Comparison of ENCODE assay signal across 10 cellular contexts in genomic region chr3:20141841-20142240, GRCh38. TPM values are rescaled to one million over a fixed set of nuclear protein-coding genes. Genes with fewer than 3 reads are reported as not detected.
DNase-seq lines count a peak whose midpoint lies in the region; ATAC-seq and TF ChIP-seq lines count a peak whose summit lies in the region.
"Had no signal": no experiment of that assay in that cellular context is flagged by ENCODE, and none has a peak within 500 bp of the region (broad histone marks: within the 10 kb centered on the region; RNA-seq: fewer than 3 reads in every experiment).

No MANE protein-coding gene starts in this region.

- H3K36me3 Mint-ChIP-seq in WTC11, result no peaks in the 10 kb centered on the region

- peaks cover 8% of the 10 kb centered on the region for H3K9me3 Mint-ChIP-seq in WTC11
- H3K9me3 Mint-ChIP-seq: activated B cell treated with CpG ODN at 0.5 μM for 24 hours had no signal

- peak; percentile 94 for ATAC-seq in WTC11
- peak; percentile 92 to 97 for ATAC-seq in left cardiac atrium
- ATAC-seq in activated CD4-positive, CD25-positive, alpha-beta regulatory T cell treated with anti-CD3 and anti-CD28 coated beads, Interleukin-2, amount 50 U/mL, for 24 hours, result no peak

- intact Hi-C loops in left cardiac atrium (cut with DNase I), result no loop called here

- DNase-seq in ELF-1 (ENCODE audit: low read depth, low spot score), result peak; percentile 84
- peak; percentile 17 for DNase-seq in WTC11 (ENCODE audit: low spot score)
- DNase-seq in left cardiac atrium, result peak; percentile 31
- DNase-seq in pons (ENCODE audit: low spot score), result peak; percentile 93
- no peak for DNase-seq in EL
- DNase-seq in activated CD8-positive, alpha-beta memory T cell treated with anti-CD3 and anti-CD28 coated beads, Interleukin-2, amount 50 U/mL, for 48 hours, result no peak
- DNase-seq in SIG-M5 treated with dmso at 0.1 percent for 504 hours (lab: John Stamatoyannopoulos, UW; ENCODE audit: unreplicated experiment), result no peak
- DNase-seq: activated B cell treated with CpG ODN at 0.5 μM for 24 hours, Calu3 had no signal

- H3K27ac Mint-ChIP-seq in WTC11, result peak overlapping the region; percentile 7; the same call in 1 of the 2 replicates
- H3K27ac Mint-ChIP-seq: activated B cell treated with CpG ODN at 0.5 μM for 24 hours had no signal

- no peaks in the 10 kb centered on the region for H3K27me3 Mint-ChIP-seq in WTC11 (ENCODE audit: low read depth)
- H3K27me3 Mint-ChIP-seq: activated B cell treated with CpG ODN at 0.5 μM for 24 hours had no signal

- H3K4me3 Mint-ChIP-seq in WTC11, result 0 out of 2 replicates have a peak overlapping the region, but pooled peaks have one; percentile 19
- H3K4me3 Mint-ChIP-seq: activated B cell treated with CpG ODN at 0.5 μM for 24 hours had no signal

- peaks cover 15% of the 10 kb centered on the region for H3K4me1 Mint-ChIP-seq in WTC11

- TF ChIP-seq CTCF in WTC11 (IDR thresholded peaks at IDR 0.05), result no peak

- CTCF ChIA-PET in WTC11 (lab: Charles Lee), result interaction anchor here (0.6 to 1.3 kb wide), 3 partner anchors 10 to 891 kb away, joined by 3 to 4 read pairs (median 3); no protein-coding TSS in a partner anchor

- POLR2A ChIA-PET in WTC11 (lab: Charles Lee), result no interaction called here

TF ChIP-seq in WTC11, 78 proteins besides CTCF, POLR2A, EP300 and RAD21:
- TF ChIP-seq, protein P1, sequence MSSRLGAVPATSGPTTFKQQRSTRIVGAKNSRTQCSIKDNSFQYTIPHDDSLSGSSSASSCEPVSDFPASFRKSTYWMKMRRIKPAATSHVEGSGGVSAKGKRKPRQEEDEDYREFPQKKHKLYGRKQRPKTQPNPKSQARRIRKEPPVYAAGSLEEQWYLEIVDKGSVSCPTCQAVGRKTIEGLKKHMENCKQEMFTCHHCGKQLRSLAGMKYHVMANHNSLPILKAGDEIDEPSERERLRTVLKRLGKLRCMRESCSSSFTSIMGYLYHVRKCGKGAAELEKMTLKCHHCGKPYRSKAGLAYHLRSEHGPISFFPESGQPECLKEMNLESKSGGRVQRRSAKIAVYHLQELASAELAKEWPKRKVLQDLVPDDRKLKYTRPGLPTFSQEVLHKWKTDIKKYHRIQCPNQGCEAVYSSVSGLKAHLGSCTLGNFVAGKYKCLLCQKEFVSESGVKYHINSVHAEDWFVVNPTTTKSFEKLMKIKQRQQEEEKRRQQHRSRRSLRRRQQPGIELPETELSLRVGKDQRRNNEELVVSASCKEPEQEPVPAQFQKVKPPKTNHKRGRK (CRISPR knock-in tag; IDR thresholded peaks at IDR 0.05; ENCODE audit: borderline replicate concordance), result no peak
- TF ChIP-seq ZNF396 (CRISPR knock-in tag; IDR thresholded peaks at IDR 0.05; ENCODE audit: borderline replicate concordance) (no peak), NR1H2 (CRISPR knock-in tag; IDR thresholded peaks at IDR 0.05) (no peak), USF1 (CRISPR knock-in tag; IDR thresholded peaks at IDR 0.05) (no peak), ATF6 (CRISPR knock-in tag; IDR thresholded peaks at IDR 0.05) (no peak), ZMAT4 (CRISPR knock-in tag; IDR thresholded peaks at IDR 0.05) (no peak), JAZF1 (CRISPR knock-in tag; IDR thresholded peaks at IDR 0.05) (no peak), SMAD4 (CRISPR knock-in tag; IDR thresholded peaks at IDR 0.05) (no peak)
- TF ChIP-seq, protein P2, sequence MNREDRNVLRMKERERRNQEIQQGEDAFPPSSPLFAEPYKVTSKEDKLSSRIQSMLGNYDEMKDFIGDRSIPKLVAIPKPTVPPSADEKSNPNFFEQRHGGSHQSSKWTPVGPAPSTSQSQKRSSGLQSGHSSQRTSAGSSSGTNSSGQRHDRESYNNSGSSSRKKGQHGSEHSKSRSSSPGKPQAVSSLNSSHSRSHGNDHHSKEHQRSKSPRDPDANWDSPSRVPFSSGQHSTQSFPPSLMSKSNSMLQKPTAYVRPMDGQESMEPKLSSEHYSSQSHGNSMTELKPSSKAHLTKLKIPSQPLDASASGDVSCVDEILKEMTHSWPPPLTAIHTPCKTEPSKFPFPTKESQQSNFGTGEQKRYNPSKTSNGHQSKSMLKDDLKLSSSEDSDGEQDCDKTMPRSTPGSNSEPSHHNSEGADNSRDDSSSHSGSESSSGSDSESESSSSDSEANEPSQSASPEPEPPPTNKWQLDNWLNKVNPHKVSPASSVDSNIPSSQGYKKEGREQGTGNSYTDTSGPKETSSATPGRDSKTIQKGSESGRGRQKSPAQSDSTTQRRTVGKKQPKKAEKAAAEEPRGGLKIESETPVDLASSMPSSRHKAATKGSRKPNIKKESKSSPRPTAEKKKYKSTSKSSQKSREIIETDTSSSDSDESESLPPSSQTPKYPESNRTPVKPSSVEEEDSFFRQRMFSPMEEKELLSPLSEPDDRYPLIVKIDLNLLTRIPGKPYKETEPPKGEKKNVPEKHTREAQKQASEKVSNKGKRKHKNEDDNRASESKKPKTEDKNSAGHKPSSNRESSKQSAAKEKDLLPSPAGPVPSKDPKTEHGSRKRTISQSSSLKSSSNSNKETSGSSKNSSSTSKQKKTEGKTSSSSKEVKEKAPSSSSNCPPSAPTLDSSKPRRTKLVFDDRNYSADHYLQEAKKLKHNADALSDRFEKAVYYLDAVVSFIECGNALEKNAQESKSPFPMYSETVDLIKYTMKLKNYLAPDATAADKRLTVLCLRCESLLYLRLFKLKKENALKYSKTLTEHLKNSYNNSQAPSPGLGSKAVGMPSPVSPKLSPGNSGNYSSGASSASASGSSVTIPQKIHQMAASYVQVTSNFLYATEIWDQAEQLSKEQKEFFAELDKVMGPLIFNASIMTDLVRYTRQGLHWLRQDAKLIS (CRISPR knock-in tag; IDR thresholded peaks at IDR 0.05; ENCODE audit: borderline replicate concordance), result no peak
- TF ChIP-seq, protein P3, sequence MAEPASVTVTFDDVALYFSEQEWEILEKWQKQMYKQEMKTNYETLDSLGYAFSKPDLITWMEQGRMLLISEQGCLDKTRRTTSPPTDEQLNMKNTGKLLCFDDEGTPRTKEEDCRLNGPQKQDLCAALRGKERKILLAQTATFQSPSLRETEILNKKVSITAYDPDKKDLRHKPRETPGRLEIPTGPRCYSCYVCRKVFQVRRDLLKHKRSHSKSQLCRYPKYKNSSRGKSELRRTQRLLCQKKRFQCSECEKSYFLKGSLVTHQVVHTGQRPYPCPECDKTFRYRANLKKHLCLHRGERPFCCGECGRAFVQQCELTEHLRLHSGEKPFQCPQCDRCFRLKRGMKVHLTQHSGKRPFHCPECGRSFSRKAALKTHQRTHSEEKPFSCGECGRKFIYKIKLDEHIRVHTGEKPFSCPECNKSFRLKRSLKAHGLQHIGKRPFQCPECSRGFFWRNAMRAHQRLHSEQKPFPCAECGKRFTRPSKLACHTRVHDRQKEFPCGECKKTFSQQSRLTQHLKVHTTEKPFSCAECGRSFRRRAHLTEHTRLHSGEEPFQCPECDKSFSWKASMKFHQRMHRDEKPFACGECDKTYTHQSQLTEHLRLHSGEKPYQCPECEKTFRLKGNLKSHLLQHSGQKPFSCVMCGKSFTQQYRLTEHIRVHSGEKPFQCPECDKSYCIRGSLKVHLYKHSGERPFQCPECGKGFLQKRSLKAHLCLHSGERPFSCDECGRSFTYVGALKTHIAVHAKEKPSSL (CRISPR knock-in tag; conservative IDR thresholded peaks at IDR 0.05), result no peak
TF ChIP-seq in WTC11: peak in this region for 0.

RNA-seq across cellular contexts. Expression of gene SGO1, which starts 44.2 kb away (rescaled TPM):
- total RNA-seq in WTC11 (2021) (31.5 to 34.3 TPM (median 32.2 TPM) in 3 replicates), left cardiac atrium (under 1 TPM in 1 of 2 donors, not detected in 1; 0.80 TPM)

Comparison
In these comparisons a context has a peak if more than half of its experiments do, and no peak if none do; other contexts are left out.
1. DNase-seq: peak in ELF-1 (single experiment), WTC11 (single experiment), left cardiac atrium (single experiment) and pons (single experiment); none in EL (single experiment), activated CD8-positive, alpha-beta memory T cell treated with anti-CD3 and anti-CD28 coated beads, Interleukin-2, amount 50 U/mL, for 48 hours (single experiment) and SIG-M5 treated with dmso at 0.1 percent for 504 hours (single experiment).
2. ATAC-seq: peak in WTC11 (single experiment) and left cardiac atrium (2 of 2); none in activated CD4-positive, CD25-positive, alpha-beta regulatory T cell treated with anti-CD3 and anti-CD28 coated beads, Interleukin-2, amount 50 U/mL, for 24 hours (0 of 2).
3. RNA of gene SGO1, which starts 44.2 kb away (total RNA-seq): 31.5 to 34.3 TPM in WTC11; 0.80 TPM in left cardiac atrium; every median in the first group is over 10 times any median in the second.